In genomic region chr5:170533383-170533782, GRCh38 we compare ENCODE assay signal across 25 cellular contexts. TPM values are rescaled to one million over a fixed set of nuclear protein-coding genes. Genes with fewer than 3 reads are reported as not detected.
A peak's percentile ranks its signal among the peaks of the same experiment; 100 is the strongest.
DNase-seq lines count a peak whose midpoint lies in the region; ATAC-seq and TF ChIP-seq lines count a peak whose summit lies in the region.
"Had no signal": no experiment of that assay in that cellular context is flagged by ENCODE, and none has a peak within 500 bp of the region (broad histone marks: within the 10 kb centered on the region; RNA-seq: fewer than 3 reads in every experiment).

No MANE protein-coding gene starts in this region.

- peaks cover 12 to 20% of the 10 kb centered on the region in 2 donors for H3K27me3 Mint-ChIP-seq in natural killer cell treated with Interleukin-12 subunit alpha and Interleukin-12 subunit beta and Interleukin-15 and Interleukin-18, amount 100 ng/mL, for 72 hours
- H3K27me3 Mint-ChIP-seq in natural killer cell (ENCODE audit: low read depth in 2 of 2) (peaks cover 9 to 21% of the 10 kb centered on the region in 2 donors), nephron (ENCODE audit: low read depth) (peaks cover 17% of the 10 kb centered on the region)

- H3K36me3 Mint-ChIP-seq in natural killer cell treated with Interleukin-12 subunit alpha and Interleukin-12 subunit beta and Interleukin-15 and Interleukin-18, amount 100 ng/mL, for 72 hours = no peaks in the 10 kb centered on the region
- H3K36me3 Mint-ChIP-seq in natural killer cell = no peaks in the 10 kb centered on the region
- no peaks in the 10 kb centered on the region for H3K36me3 Mint-ChIP-seq in nephron (ENCODE audit: low read depth)

- TF ChIP-seq CTCF in natural killer cell (IDR thresholded peaks at IDR 0.05) (no peak), nephron (IDR thresholded peaks at IDR 0.05; ENCODE audit: unreplicated experiment in 3 of 3) (no peak)

- no peak overlapping the region for H3K27ac Mint-ChIP-seq in natural killer cell treated with Interleukin-12 subunit alpha and Interleukin-12 subunit beta and Interleukin-15 and Interleukin-18, amount 100 ng/mL, for 72 hours
- H3K27ac Mint-ChIP-seq in natural killer cell = no peak overlapping the region
- H3K27ac Mint-ChIP-seq in nephron = peak overlapping the region in 2 of 3 experiments; percentile 54 to 56
- H3K27ac Mint-ChIP-seq: CD4-positive, alpha-beta T cell had no signal

- ATAC-seq in natural killer cell treated with Interleukin-12 subunit alpha and Interleukin-12 subunit beta and Interleukin-15 and Interleukin-18, amount 100 ng/mL, for 72 hours = no peak
- no peak for ATAC-seq in natural killer cell

- H3K4me3 Mint-ChIP-seq in natural killer cell treated with Interleukin-12 subunit alpha and Interleukin-12 subunit beta and Interleukin-15 and Interleukin-18, amount 100 ng/mL, for 72 hours = no peak overlapping the region
- H3K4me3 Mint-ChIP-seq in natural killer cell (no peak overlapping the region), nephron (no peak overlapping the region)
- H3K4me3 Mint-ChIP-seq: CD4-positive, alpha-beta T cell had no signal

- intact Hi-C loops in natural killer cell (cut with micrococcal nuclease) = no loop called here

- H3K36me3 ChIP-seq in NT2/D1 (ENCODE audit: insufficient read depth, insufficient read length, low read length) = no peaks in the 10 kb centered on the region
- H3K36me3 ChIP-seq: BLaER1, MG63, Peyer's patch had no signal

- peaks cover 20% of the 10 kb centered on the region for H3K4me1 ChIP-seq in NT2/D1 (ENCODE audit: insufficient read depth, insufficient read length)
- H3K4me1 ChIP-seq: BLaER1, Peyer's patch had no signal

- no peak overlapping the region for H3K4me3 ChIP-seq in NT2/D1 (ENCODE audit: insufficient read length, low read depth)
- H3K4me3 ChIP-seq: BLaER1, GM12878, MG63, Peyer's patch, SK-N-MC had no signal

- no peaks in the 10 kb centered on the region for H3K9me3 ChIP-seq in NT2/D1 (ENCODE audit: insufficient read depth, low read length)
- H3K9me3 ChIP-seq: BLaER1, MG63, Peyer's patch had no signal

- DNase-seq in natural killer cell treated with Interleukin-12 subunit alpha and Interleukin-12 subunit beta and Interleukin-15 and Interleukin-18, amount 100 ng/mL, for 72 hours (ENCODE audit: low spot score) = peak; percentile 41
- DNase-seq in natural killer cell (no peak), NT2/D1 (ENCODE audit: low read depth, low spot score) (no peak), CD1c-positive myeloid dendritic cell (ENCODE audit: extremely low spot score) (no peak), NCI-H146 (lab: John Stamatoyannopoulos, UW) (no peak), H4 (ENCODE audit: low spot score) (no peak)
- DNase-seq: CD4-positive, alpha-beta T cell; COR-L47; DMS53; EL; GDM1; KBM-7; MG63; NCI-H1694; NCI-H2081; NCI-H446; Peyer's patch; SIG-M5 had no signal

- no peaks in the 10 kb centered on the region for H3K9me3 Mint-ChIP-seq in natural killer cell treated with Interleukin-12 subunit alpha and Interleukin-12 subunit beta and Interleukin-15 and Interleukin-18, amount 100 ng/mL, for 72 hours
- H3K9me3 Mint-ChIP-seq in natural killer cell (no peaks in the 10 kb centered on the region), nephron (no peaks in the 10 kb centered on the region)
- H3K9me3 Mint-ChIP-seq: CD4-positive, alpha-beta T cell had no signal

- no peaks in the 10 kb centered on the region for H3K27me3 ChIP-seq in NT2/D1 (ENCODE audit: insufficient read depth, insufficient read length)
- H3K27me3 ChIP-seq: BLaER1, MG63, Peyer's patch had no signal

- H3K9ac ChIP-seq in NT2/D1 (ENCODE audit: insufficient read length, low read depth) = peak overlapping the region; percentile 51
- H3K9ac ChIP-seq: BLaER1 had no signal

- no peaks in the 10 kb centered on the region for H3K4me1 Mint-ChIP-seq in natural killer cell treated with Interleukin-12 subunit alpha and Interleukin-12 subunit beta and Interleukin-15 and Interleukin-18, amount 100 ng/mL, for 72 hours (ENCODE audit: low read depth in 2 of 2)
- H3K4me1 Mint-ChIP-seq in natural killer cell (peaks cover 0 to 4% of the 10 kb centered on the region in 2 donors), nephron (peaks cover 29% of the 10 kb centered on the region)

RNA-seq across cellular contexts. Expression of gene KCNIP1, which starts 29.6 kb away (rescaled TPM):
- total RNA-seq in natural killer cell treated with Interleukin-12 subunit alpha and Interleukin-12 subunit beta and Interleukin-15 and Interleukin-18, amount 100 ng/mL, for 72 hours = not detected
- total RNA-seq in natural killer cell = not detected
- not detected in 2 replicates for total RNA-seq in H4 (2014; rRNA removed; shearing (Covaris generic))
- total RNA-seq: CD4-positive, alpha-beta T cell; GM12878; LHCN-M2; OCI-LY7; Peyer's patch; T-helper 1 cell treated with Interleukin-12 subunit alpha and Interleukin-12 subunit beta and Interleukin-4 antibody, amounts not matched to agents 30 ng/mL and 1 ng/mL, for 36 hours had no signal

Comparison
In these comparisons a context has a peak if more than half of its experiments do, and no peak if none do; other contexts are left out.
1. H3K27ac Mint-ChIP-seq: peak in nephron (2 of 3); none in natural killer cell treated with Interleukin-12 subunit alpha and Interleukin-12 subunit beta and Interleukin-15 and Interleukin-18, amount 100 ng/mL, for 72 hours (0 of 2) and natural killer cell (0 of 2).